ENCODE assay signal across 13 cellular contexts in the genomic region with DNA sequence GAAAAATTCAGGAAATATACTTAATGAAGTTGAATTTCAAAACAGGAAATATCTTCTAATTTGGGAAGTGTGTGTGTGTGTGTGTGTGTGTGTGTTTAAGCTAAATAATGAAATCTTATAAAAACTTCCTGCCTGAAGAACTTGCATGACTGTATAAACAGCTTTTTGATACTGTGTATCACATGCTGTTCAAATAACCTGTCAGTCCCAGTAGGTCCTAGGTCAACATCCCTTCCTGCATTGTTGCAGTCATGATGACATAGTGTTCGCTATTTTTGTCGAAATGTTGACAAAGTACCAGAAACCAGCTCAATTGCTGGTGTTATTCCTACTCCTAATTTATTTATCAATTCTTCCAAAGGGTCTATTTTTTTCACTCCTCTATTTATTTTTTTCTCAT.
DNase-seq lines count a peak whose midpoint lies in the region; ATAC-seq, FAIRE-seq and TF ChIP-seq lines count a peak whose summit lies in the region.
"Had no signal": no experiment of that assay in that cellular context is flagged by ENCODE, and none has a peak within 500 bp of the region (broad histone marks: within the 10 kb centered on the region; RNA-seq: fewer than 3 reads in every experiment).

No MANE protein-coding gene starts in this region.

- H3K4me1 ChIP-seq in endothelial cell of umbilical vein (ENCODE audit: control insufficient read depth, extremely low read depth, insufficient read depth, low read length) (peaks cover 27% of the 10 kb centered on the region), right lobe of liver (peaks cover 0 to 42% (median 12%) of the 10 kb centered on the region in 4 donors), suprapubic skin (peaks cover 39% of the 10 kb centered on the region), small intestine (ENCODE audit: control insufficient read depth in 2 of 2, insufficient read depth in 1 of 2, low read depth in 1 of 2, low read length in 1 of 2) (peaks cover 0 to 4% of the 10 kb centered on the region in 2 donors)

- FAIRE-seq in endothelial cell of umbilical vein (lab: Jason Lieb, UNC) = peak; percentile 92
- FAIRE-seq in small intestine (lab: Jason Lieb, UNC) = no peak

- H3K9me3 Mint-ChIP-seq in activated T-helper 17 cell treated with anti-CD3 and anti-CD28 coated beads, Interleukin-2, amount 50 U/mL, for 72 hours = peaks cover 11% of the 10 kb centered on the region

- H3K79me2 ChIP-seq in endothelial cell of umbilical vein (ENCODE audit: control insufficient read depth, insufficient read depth, low read length) = no peaks in the 10 kb centered on the region

- peak; percentile 81 to 91 (median 84) for ATAC-seq in right lobe of liver
- no peak for ATAC-seq in activated T-helper 17 cell treated with anti-CD3 and anti-CD28 coated beads, Interleukin-2, amount 50 U/mL, for 72 hours (replicated peaks)

- H3K4me2 ChIP-seq in endothelial cell of umbilical vein (ENCODE audit: insufficient read depth, low read length) = peak overlapping the region; percentile 59

- CTCF ChIA-PET in RWPE1 (lab: Yijun Ruan, JAX) (interaction anchor here (0.6 to 1.1 kb wide), 2 partner anchors 837 to 956 kb away, joined by 3 to 5 read pairs; no protein-coding TSS in a partner anchor), endothelial cell of umbilical vein (lab: Charles Lee) (no interaction called here)

- H3K4me3 ChIP-seq in endothelial cell of umbilical vein (replicated peaks in 1 of 3; ENCODE audit: insufficient read depth in 1 of 3, low read depth in 1 of 3, low read length in 3 of 3) (peak overlapping the region in 1 of 3 experiments; percentile 26), right lobe of liver (no peak overlapping the region), suprapubic skin (no peak overlapping the region), small intestine (ENCODE audit: low read depth in 1 of 2, low read length in 2 of 2) (no peak overlapping the region)

- H3K9me3 ChIP-seq in endothelial cell of umbilical vein (replicated peaks; ENCODE audit: control insufficient read depth, insufficient read depth, low read length) (no peaks in the 10 kb centered on the region), right lobe of liver (no peaks in the 10 kb centered on the region), suprapubic skin (no peaks in the 10 kb centered on the region), small intestine (ENCODE audit: control insufficient read depth, low read depth) (no peaks in the 10 kb centered on the region)

- dilution Hi-C loops in endothelial cell of umbilical vein (cut with MboI; ENCODE audit: extremely low pct_ligation_motif_present, low sequenced_read_pairs) = no loop called here

- no peak overlapping the region for H3K9ac ChIP-seq in endothelial cell of umbilical vein (replicated peaks; ENCODE audit: extremely low read depth, insufficient read depth, low read length)

- H3K4me3 Mint-ChIP-seq in activated T-helper 17 cell treated with anti-CD3 and anti-CD28 coated beads, Interleukin-2, amount 50 U/mL, for 72 hours = no peak overlapping the region

- H3K27ac ChIP-seq in RWPE1 (peak overlapping the region; percentile 85), endothelial cell of umbilical vein (ENCODE audit: insufficient read depth, low read depth, low read length) (peak overlapping the region; percentile 38), right lobe of liver (peak overlapping the region; percentile 63 to 85 (median 78)), suprapubic skin (peak overlapping the region; percentile 76), small intestine (ENCODE audit: low read depth in 1 of 2, low read length in 1 of 2) (no peak overlapping the region)
- H3K27ac ChIP-seq: HL-60 had no signal

- no peak overlapping the region for H2AFZ ChIP-seq in endothelial cell of umbilical vein (ENCODE audit: low read depth, low read length)

- H3K27me3 ChIP-seq in endothelial cell of umbilical vein (ENCODE audit: control insufficient read depth in 2 of 2, insufficient read depth in 2 of 2, low read length in 2 of 2) = no peaks in the 10 kb centered on the region
- no peaks in the 10 kb centered on the region for H3K27me3 ChIP-seq in right lobe of liver
- no peaks in the 10 kb centered on the region for H3K27me3 ChIP-seq in suprapubic skin
- no peaks in the 10 kb centered on the region for H3K27me3 ChIP-seq in small intestine (ENCODE audit: control insufficient read depth in 2 of 2, insufficient read depth in 2 of 2, low read length in 2 of 2)

- intact Hi-C loops in endothelial cell of umbilical vein (cut with micrococcal nuclease) = loop anchor here (1.0 to 5.0 kb wide), 2 partner anchors 10 to 115 kb away; a partner anchor contains a TSS
- intact Hi-C loops in right lobe of liver (cut with DNase I) = no loop called here

- 10% methylated on average over 2 of the region's 2 CpGs for WGBS in right lobe of liver (ENCODE audit: insufficient coverage, low coverage, low lambda C conversion rate, missing lambda C conversion rate)
- 58% methylated on average over 2 of the region's 2 CpGs for WGBS in suprapubic skin
- 66 to 85% (median 70%) methylated on average over 2 of the region's 2 CpGs for WGBS in small intestine, 3 donors

- DNase-seq in RWPE1 (ENCODE audit: low spot score) = no peak
- peak; percentile 83 for DNase-seq in endothelial cell of umbilical vein (ENCODE audit: low read depth, low spot score)
- no peak for DNase-seq in right lobe of liver
- no peak for DNase-seq in suprapubic skin (ENCODE audit: low spot score in 2 of 2)
- no peak for DNase-seq in COLO668 (lab: John Stamatoyannopoulos, UW; ENCODE audit: unreplicated experiment)
- DNase-seq in small intestine = no peak
- no peak for DNase-seq in GDM1 (lab: John Stamatoyannopoulos, UW)
- DNase-seq: activated CD4-positive, CD25-positive, alpha-beta regulatory T cell treated with anti-CD3 and anti-CD28 coated beads, Interleukin-2, amount 50 U/mL, for 72 hours; occipital lobe; stimulated activated CD4-positive, alpha-beta T cell treated with anti-CD3 and anti-CD28 coated beads, Interleukin-1b, Interleukin-23, amount 100 ng/mL, for 48 hours; SW 1271 had no signal

- H3K4me1 Mint-ChIP-seq in activated T-helper 17 cell treated with anti-CD3 and anti-CD28 coated beads, Interleukin-2, amount 50 U/mL, for 72 hours = no peaks in the 10 kb centered on the region

- no peak for TF ChIP-seq EP300 in suprapubic skin (IDR thresholded peaks at IDR 0.05)

- no TSS peak for BruUV-seq in endothelial cell of umbilical vein (replicated peaks; lab: Mats Ljungman, UMichigan)

- no peaks in the 10 kb centered on the region for H4K20me1 ChIP-seq in endothelial cell of umbilical vein (replicated peaks; ENCODE audit: control insufficient read depth, extremely low read depth, insufficient read depth, low read length)

- no peak overlapping the region for H3K27ac Mint-ChIP-seq in activated T-helper 17 cell treated with anti-CD3 and anti-CD28 coated beads, Interleukin-2, amount 50 U/mL, for 72 hours

- no peaks in the 10 kb centered on the region for H3K27me3 Mint-ChIP-seq in activated T-helper 17 cell treated with anti-CD3 and anti-CD28 coated beads, Interleukin-2, amount 50 U/mL, for 72 hours

- TF ChIP-seq CTCF in RWPE1 (conservative IDR thresholded peaks at IDR 0.05; ENCODE audit: low read depth) (no peak), endothelial cell of umbilical vein (IDR thresholded peaks at IDR 0.05; ENCODE audit: extremely low read depth in 1 of 2, insufficient read depth in 1 of 2, low read depth in 1 of 2, low read length in 2 of 2) (no peak), right lobe of liver (IDR thresholded peaks at IDR 0.05) (no peak), suprapubic skin (IDR thresholded peaks at IDR 0.05) (no peak)

- H3K36me3 Mint-ChIP-seq in activated T-helper 17 cell treated with anti-CD3 and anti-CD28 coated beads, Interleukin-2, amount 50 U/mL, for 72 hours (ENCODE audit: low read depth) = no peaks in the 10 kb centered on the region

- no peaks in the 10 kb centered on the region for H3K9me1 ChIP-seq in endothelial cell of umbilical vein (replicated peaks; ENCODE audit: control insufficient read depth, extremely low read depth, insufficient read depth, low read length)

- no peaks in the 10 kb centered on the region for H3K36me3 ChIP-seq in endothelial cell of umbilical vein (ENCODE audit: control insufficient read depth in 2 of 2, extremely low read depth in 1 of 2, insufficient read depth in 2 of 2, low read length in 2 of 2)
- no peaks in the 10 kb centered on the region for H3K36me3 ChIP-seq in right lobe of liver
- no peaks in the 10 kb centered on the region for H3K36me3 ChIP-seq in suprapubic skin
- no peaks in the 10 kb centered on the region for H3K36me3 ChIP-seq in small intestine (ENCODE audit: control insufficient read depth in 2 of 2, insufficient read depth in 2 of 2, low read length in 2 of 2)

- POLR2A ChIA-PET in RWPE1 (lab: Yijun Ruan, JAX; ENCODE audit: low non-redundant PET) (no interaction called here), endothelial cell of umbilical vein (lab: Charles Lee) (no interaction called here)

- no peak for TF ChIP-seq POLR2A in endothelial cell of umbilical vein (IDR thresholded peaks at IDR 0.05; ENCODE audit: low read depth, low read length)
- no peak for TF ChIP-seq POLR2A in right lobe of liver (IDR thresholded peaks at IDR 0.05)
- no peak for TF ChIP-seq POLR2A in suprapubic skin (IDR thresholded peaks at IDR 0.05)

TF ChIP-seq in endothelial cell of umbilical vein, 7 proteins besides CTCF, POLR2A, EP300 and RAD21:
- TF ChIP-seq JUN (IDR thresholded peaks at IDR 0.05; ENCODE audit: borderline replicate concordance, insufficient read depth, insufficient read length, low read depth) (no peak), POLR2AphosphoS5 (IDR thresholded peaks at IDR 0.05; ENCODE audit: insufficient read depth, low read depth, low read length) (no peak), FOS (IDR thresholded peaks at IDR 0.05; ENCODE audit: borderline replicate concordance, insufficient read depth, low read length) (no peak), GATA2 (IDR thresholded peaks at IDR 0.05; ENCODE audit: insufficient read depth, insufficient read length, low read depth, low read length) (peak; percentile 44), MYC (IDR thresholded peaks at IDR 0.05; ENCODE audit: low read depth, low read length) (no peak), EZH2 (IDR thresholded peaks at IDR 0.05; ENCODE audit: borderline replicate concordance, low read depth, low read length, severe bottlenecking) (no peak)
- TF ChIP-seq, protein P1, sequence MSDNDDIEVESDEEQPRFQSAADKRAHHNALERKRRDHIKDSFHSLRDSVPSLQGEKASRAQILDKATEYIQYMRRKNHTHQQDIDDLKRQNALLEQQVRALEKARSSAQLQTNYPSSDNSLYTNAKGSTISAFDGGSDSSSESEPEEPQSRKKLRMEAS (IDR thresholded peaks at IDR 0.05; ENCODE audit: insufficient read depth, insufficient read length) = no peak

Comparison
In these comparisons a context has a peak if more than half of its experiments do, and no peak if none do; other contexts are left out.
1. H3K27ac ChIP-seq: peak in RWPE1 (single experiment), endothelial cell of umbilical vein (single experiment), right lobe of liver (3 of 3) and suprapubic skin (single experiment); none in small intestine (0 of 2).